Comparison of ENCODE assay signal across 13 cellular contexts in genomic region chr12:124289634-124290600, GRCh38. TPM values are rescaled to one million over a fixed set of nuclear protein-coding genes. Genes with fewer than 3 reads are reported as not detected.
DNase-seq lines count a peak whose midpoint lies in the region; TF ChIP-seq lines count a peak whose summit lies in the region.
"Had no signal": no experiment of that assay in that cellular context is flagged by ENCODE, and none has a peak within 500 bp of the region (broad histone marks: within the 10 kb centered on the region; RNA-seq: fewer than 3 reads in every experiment).

No MANE protein-coding gene starts in this region.

- H3K23ac ChIP-seq in trophoblast cell (ENCODE audit: low read length) = no peak overlapping the region

- H2AK5ac ChIP-seq in trophoblast cell (ENCODE audit: low read length) = no peak overlapping the region

- H3K4me1 ChIP-seq in BLaER1 treated with 17β-estradiol and CSF1 and Interleukin-3, amounts not matched to agents 10 nM and 100 nM = peaks cover 21 to 52% (median 38%) of the 10 kb centered on the region in 10 experiments
- H3K4me1 ChIP-seq in fibroblast of lung (ENCODE audit: control insufficient read depth, extremely low read depth, insufficient read depth, low read length) = peaks cover 11% of the 10 kb centered on the region
- H3K4me1 ChIP-seq in trophoblast cell (ENCODE audit: control insufficient read depth in 1 of 2, insufficient read depth in 2 of 2, low read length in 2 of 2) = peaks cover 27 to 29% of the 10 kb centered on the region in 2 experiments

- H3K79me2 ChIP-seq in fibroblast of lung (ENCODE audit: control insufficient read depth, insufficient read depth, low read length) = no peaks in the 10 kb centered on the region
- H3K79me2 ChIP-seq in trophoblast cell (ENCODE audit: control insufficient read depth, insufficient read depth, low read length, poor library complexity) = no peaks in the 10 kb centered on the region

- H3K4me3 ChIP-seq in BLaER1 treated with 17β-estradiol and CSF1 and Interleukin-3, amounts not matched to agents 10 nM and 100 nM = no peak overlapping the region
- no peak overlapping the region for H3K4me3 ChIP-seq in NB4 (ENCODE audit: low read depth, low read length)
- H3K4me3 ChIP-seq in fibroblast of lung (replicated peaks in 1 of 4; ENCODE audit: control extremely low read depth in 1 of 4, insufficient read depth in 1 of 4, low read depth in 3 of 4, low read length in 4 of 4) = peak overlapping the region in 1 of 4 experiments; percentile 30
- H3K4me3 ChIP-seq in trophoblast cell (ENCODE audit: low read depth, low read length) = no peak overlapping the region

- TF ChIP-seq CTCF in NB4 (IDR thresholded peaks at IDR 0.05; ENCODE audit: low read depth, low read length) (no peak), fibroblast of lung (conservative IDR thresholded peaks at IDR 0.05 in 1 of 2, IDR thresholded peaks at IDR 0.05 in 1 of 2; ENCODE audit: low read depth in 1 of 2, low read length in 2 of 2) (no peak), GM13976 (IDR thresholded peaks at IDR 0.05; ENCODE audit: borderline replicate concordance, control extremely low read depth, extremely low read depth, insufficient read depth, missing control alignments) (no peak)

- H3K27me3 ChIP-seq in BLaER1 treated with 17β-estradiol and CSF1 and Interleukin-3, amounts not matched to agents 10 nM and 100 nM = peaks cover 19 to 48% (median 28%) of the 10 kb centered on the region in 11 experiments
- H3K27me3 ChIP-seq in fibroblast of lung (ENCODE audit: control insufficient read depth, insufficient read depth, low read length) (peaks cover 5% of the 10 kb centered on the region), trophoblast cell (ENCODE audit: insufficient read depth, low read length) (no peaks in the 10 kb centered on the region)

- H3K36me3 ChIP-seq in BLaER1 treated with 17β-estradiol and CSF1 and Interleukin-3, amounts not matched to agents 10 nM and 100 nM = no peaks in the 10 kb centered on the region
- H3K36me3 ChIP-seq in fibroblast of lung (ENCODE audit: control insufficient read depth, insufficient read depth, low read length) (no peaks in the 10 kb centered on the region), trophoblast cell (ENCODE audit: control insufficient read depth in 1 of 2, insufficient read depth in 2 of 2, low read length in 2 of 2) (no peaks in the 10 kb centered on the region)

- peak overlapping the region; percentile 65 to 88 (median 79) for H3K4me2 ChIP-seq in BLaER1 treated with 17β-estradiol and CSF1 and Interleukin-3, amounts not matched to agents 10 nM and 100 nM
- H3K4me2 ChIP-seq in fibroblast of lung (ENCODE audit: extremely low read depth, insufficient read depth, low read length) (peak overlapping the region; percentile 66), trophoblast cell (ENCODE audit: low read length) (no peak overlapping the region)

- peaks cover 9 to 21% (median 18%) of the 10 kb centered on the region in 11 experiments; a peak in 20 of 22 replicates for H3K9me3 ChIP-seq in BLaER1 treated with 17β-estradiol and CSF1 and Interleukin-3, amounts not matched to agents 10 nM and 100 nM (replicated peaks in 1 of 11)
- no peaks in the 10 kb centered on the region for H3K9me3 ChIP-seq in fibroblast of lung (ENCODE audit: control insufficient read depth, insufficient read depth, low read depth, low read length)
- peaks cover 2% of the 10 kb centered on the region for H3K9me3 ChIP-seq in trophoblast cell (ENCODE audit: insufficient read depth, low read depth, low read length)

- no peak overlapping the region for H3K9ac ChIP-seq in BLaER1 treated with 17β-estradiol and CSF1 and Interleukin-3, amounts not matched to agents 10 nM and 100 nM
- H3K9ac ChIP-seq in fibroblast of lung (ENCODE audit: insufficient read depth, low read length) (no peak overlapping the region), trophoblast cell (ENCODE audit: low read length) (no peak overlapping the region)

- no peak for TF ChIP-seq POLR2A in NB4 (IDR thresholded peaks at IDR 0.05; ENCODE audit: extremely low read depth, insufficient read length)

- H3K14ac ChIP-seq in trophoblast cell (ENCODE audit: low read length) = no peak overlapping the region

- peak; percentile 37 for DNase-seq in NB4 (ENCODE audit: low read depth)
- DNase-seq in fibroblast of lung (ENCODE audit: low read depth in 2 of 2) = peak; percentile 42 to 64
- peak; percentile 43 to 45 for DNase-seq in trophoblast cell
- no peak for DNase-seq in ecto neural progenitor cell (ENCODE audit: low spot score)
- DNase-seq in GM13976 (ENCODE audit: low spot score) = no peak
- DNase-seq in RPMI8226 = no peak
- no peak for DNase-seq in GOT3 (lab: John Stamatoyannopoulos, UW)
- DNase-seq: activated B cell treated with CpG ODN at 0.5 μM for 24 hours; activated gamma-delta T cell; Caco-2; dermis blood vessel endothelial cell; NK-92 treated with Interleukin-12 subunit alpha and Interleukin-12 subunit beta, amount 100 ng/mL, for 24 hours had no signal

- no peak overlapping the region for H2BK5ac ChIP-seq in trophoblast cell (ENCODE audit: low read depth, low read length, poor library complexity)

- H3K79me1 ChIP-seq in trophoblast cell (ENCODE audit: low read length) = peaks cover 5% of the 10 kb centered on the region

- in situ Hi-C loops in GM13976 (cut with MboI; ENCODE audit: low sequenced_read_pairs, unreplicated experiment) = no loop called here

- H2BK120ac ChIP-seq in trophoblast cell (ENCODE audit: insufficient read depth, low read length, poor library complexity) = no peak overlapping the region

- H3K27ac ChIP-seq in BLaER1 treated with 17β-estradiol and CSF1 and Interleukin-3, amounts not matched to agents 10 nM and 100 nM = no peak overlapping the region
- H3K27ac ChIP-seq in fibroblast of lung (ENCODE audit: insufficient read depth, low read length) = no peak overlapping the region
- H3K27ac ChIP-seq in trophoblast cell (ENCODE audit: low read depth, low read length) = no peak overlapping the region

- H4K8ac ChIP-seq in trophoblast cell (ENCODE audit: low read depth, low read length) = no peak overlapping the region

- H3K4ac ChIP-seq in trophoblast cell (ENCODE audit: low read depth, low read length) = no peak overlapping the region

- H4K91ac ChIP-seq in trophoblast cell (ENCODE audit: low read depth, low read length) = no peak overlapping the region

- peaks cover 0 to 25% (median 0%) of the 10 kb centered on the region in 11 experiments; a peak in 6 of 22 replicates for H4K20me1 ChIP-seq in BLaER1 treated with 17β-estradiol and CSF1 and Interleukin-3, amounts not matched to agents 10 nM and 100 nM
- no peaks in the 10 kb centered on the region for H4K20me1 ChIP-seq in fibroblast of lung (ENCODE audit: control insufficient read depth, extremely low read depth, insufficient read depth, low read length)

- no CpG with 5 or more reads among the region's 21 CpGs for WGBS in trophoblast cell (ENCODE audit: extremely low coverage, insufficient coverage, insufficient read length)

- H3K18ac ChIP-seq in trophoblast cell (ENCODE audit: low read length) = no peak overlapping the region

- H2AFZ ChIP-seq in fibroblast of lung (ENCODE audit: low read length) (no peak overlapping the region), trophoblast cell (ENCODE audit: insufficient read depth, low read length, poor library complexity) (no peak overlapping the region)

- no peak overlapping the region for H4K12ac ChIP-seq in trophoblast cell (ENCODE audit: low read depth, low read length)

- no peak overlapping the region for H2BK12ac ChIP-seq in trophoblast cell (ENCODE audit: low read length)

RNA-seq across cellular contexts. Expression of gene RFLNA, which starts 5.0 kb away (rescaled TPM):
- 0.26 TPM in 1 of 2 replicates, not detected in the other for total RNA-seq in fibroblast of lung
- polyA plus RNA-seq in fibroblast of lung = 0.03 and 0.10 TPM in 2 replicates
- 0.05 and 0.09 TPM in 2 replicates for polyA plus RNA-seq in fibroblast of lung (2012)
- polyA minus RNA-seq in fibroblast of lung (ENCODE audit: low replicate concordance) = 2.6 TPM in 1 of 2 replicates, not detected in the other
- 1.00 and 1.4 TPM in 2 replicates for polyA plus RNA-seq in trophoblast cell (2013)
- total RNA-seq: activated B cell treated with CpG ODN at 0.5 μM for 24 hours had no signal

Comparison
In these comparisons a context has a peak if more than half of its experiments do, and no peak if none do; other contexts are left out.
1. DNase-seq: peak in NB4 (single experiment), fibroblast of lung (2 of 2) and trophoblast cell (2 of 2); none in ecto neural progenitor cell (single experiment), GM13976 (single experiment), RPMI8226 (single experiment) and GOT3 (single experiment).